Comparison of ENCODE assay signal across 23 cellular contexts in the genomic region with DNA sequence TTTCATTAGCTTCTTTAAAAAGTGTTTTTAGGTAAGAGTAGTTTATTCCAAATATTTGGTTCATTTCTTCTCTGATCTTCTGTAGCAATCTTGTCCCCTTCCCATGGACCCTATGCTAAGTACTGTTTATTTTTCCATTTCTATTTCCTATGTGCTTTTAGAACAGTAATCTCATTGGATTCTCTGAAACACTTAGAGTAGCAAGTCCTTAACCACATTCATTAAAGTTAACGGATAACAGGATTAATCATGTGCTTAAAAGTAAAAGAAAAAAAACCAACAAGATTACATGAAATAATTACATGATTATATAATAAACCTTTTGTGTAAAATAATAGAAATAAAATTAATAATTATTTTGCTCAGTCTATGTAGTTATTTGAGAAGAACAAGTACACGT.
"Had no signal": no experiment of that assay in that cellular context is flagged by ENCODE, and none has a peak within 500 bp of the region (broad histone marks: within the 10 kb centered on the region; RNA-seq: fewer than 3 reads in every experiment).

No MANE protein-coding gene starts in this region.

- H3K36me3 ChIP-seq: breast epithelium, esophagus muscularis mucosa, heart right ventricle, right lobe of liver, stomach, vagina had no signal

- H3K4me2 ChIP-seq: smooth muscle cell had no signal

- FAIRE-seq: astrocyte, endothelial cell of umbilical vein had no signal

- H3K4me1 ChIP-seq: breast epithelium, esophagus muscularis mucosa, heart right ventricle, psoas muscle, right lobe of liver, stomach, vagina had no signal

- ATAC-seq: activated CD4-positive, CD25-positive, alpha-beta regulatory T cell treated with anti-CD3 and anti-CD28 coated beads, Interleukin-2, amount 50 U/mL, for 24 hours; activated CD8-positive, alpha-beta T cell treated with anti-CD3 and anti-CD28 coated beads, Interleukin-2, amount 10 ng/mL, durations not matched to agents 7 days and 5 days; activated T-cell treated with anti-CD3 and anti-CD28 coated beads, Interleukin-2, amount 50 U/mL, for 4 hours; heart right ventricle; psoas muscle; right lobe of liver; stimulated activated effector memory CD8-positive, alpha-beta T cell treated with anti-CD3 and anti-CD28 coated beads, Interleukin-12 subunit alpha, Interleukin-12 subunit beta, amount 100 ng/mL, for 72 hours had no signal

- H3K27ac ChIP-seq: breast epithelium, esophagus muscularis mucosa, heart right ventricle, psoas muscle, right lobe of liver, stomach, vagina had no signal

- DNase-seq: activated CD4-positive, alpha-beta T cell treated with anti-CD3 and anti-CD28 coated beads, Interleukin-2, amount 10 ng/mL, durations not matched to agents 7 days and 5 days; activated CD8-positive, alpha-beta memory T cell treated with anti-CD3 and anti-CD28 coated beads, Interleukin-2, amount 50 U/mL, for 4 hours; activated CD8-positive, alpha-beta T cell treated with anti-CD3 and anti-CD28 coated beads, Interleukin-2, amount 10 ng/mL, durations not matched to agents 7 days and 5 days; activated effector memory CD4-positive, alpha-beta T cell treated with Interleukin-2 at 50 U/mL for 16 hours; activated naive CD4-positive, alpha-beta T cell treated with anti-CD3 and anti-CD28 coated beads, Interleukin-2, amount 50 U/mL, for 16 hours; activated T-cell treated with anti-CD3 and anti-CD28 coated beads, Interleukin-2, amount 50 U/mL, for 4 hours; cortex of kidney; effector CD4-positive, alpha-beta T cell; heart right ventricle; naive B cell; psoas muscle; right lobe of liver; stimulated activated CD4-positive, alpha-beta T cell treated with anti-CD3 and anti-CD28 coated beads, Interleukin-4, amount 100 ng/mL, for 24 hours; stomach; trophoblast cell had no signal

- H3K4me3 ChIP-seq: breast epithelium, esophagus muscularis mucosa, heart right ventricle, psoas muscle, right lobe of liver, smooth muscle cell, stomach, vagina had no signal

- H3K9me3 ChIP-seq: breast epithelium, esophagus muscularis mucosa, heart right ventricle, psoas muscle, right lobe of liver, stomach, vagina had no signal

- H3K27me3 ChIP-seq: breast epithelium, esophagus muscularis mucosa, heart right ventricle, right lobe of liver, stomach, vagina had no signal
